In the genomic region with DNA sequence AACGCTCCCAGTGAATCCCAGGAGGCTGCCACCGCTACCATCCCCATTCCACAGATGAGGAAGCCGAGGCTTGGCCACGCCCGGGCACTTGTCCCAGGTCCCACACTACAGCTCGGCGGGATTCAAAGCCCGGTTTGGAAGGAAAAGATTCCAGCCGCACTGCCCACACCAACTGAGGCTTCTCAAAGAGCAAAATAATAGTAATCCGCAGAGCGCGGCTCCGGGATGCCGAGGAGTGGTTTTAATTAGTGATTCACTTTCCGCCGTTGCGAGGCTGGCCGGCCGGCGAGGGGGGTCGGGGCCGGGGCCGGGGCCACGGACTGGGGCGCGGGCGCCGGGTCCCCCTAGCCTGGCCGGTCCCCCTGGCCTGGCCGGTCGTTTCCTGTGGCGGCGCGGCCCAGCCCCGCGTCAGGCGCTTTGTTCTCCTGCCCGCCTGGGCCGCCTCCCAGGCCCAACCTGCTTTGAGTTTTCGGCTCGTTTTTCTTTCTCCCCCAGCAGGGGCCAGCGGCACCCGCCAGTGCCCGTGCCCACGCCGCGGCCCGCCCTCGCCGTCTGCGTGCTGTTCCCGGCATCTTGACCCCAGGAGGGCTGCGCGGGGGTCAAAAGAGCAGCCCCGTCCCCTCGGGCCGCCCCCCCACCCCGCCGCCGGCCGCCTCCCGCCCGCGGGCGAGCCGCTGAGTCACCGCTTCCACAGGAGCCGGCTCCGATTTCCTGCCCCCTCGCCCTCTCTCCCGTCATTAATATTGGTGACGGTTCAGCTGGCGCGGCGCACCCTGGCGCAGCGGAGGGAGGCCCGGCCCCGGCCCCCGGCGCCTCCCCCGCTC, we compare ENCODE assay signal across 8 cellular contexts. TPM values are rescaled to one million over a fixed set of nuclear protein-coding genes. Genes with fewer than 3 reads are reported as not detected.
DNase-seq lines count a peak whose midpoint lies in the region; ATAC-seq, FAIRE-seq and TF ChIP-seq lines count a peak whose summit lies in the region.

No MANE protein-coding gene starts in this region.

- peak overlapping the region; percentile 36 for H3K4me3 ChIP-seq in epithelial cell of proximal tubule (ENCODE audit: low read depth, low read length)

- DNase-seq in GM04503 (ENCODE audit: low read depth) (peak; percentile 22), SW480 (ENCODE audit: low spot score) (peak; percentile 75), epithelial cell of proximal tubule (ENCODE audit: low read depth) (no peak), naive B cell (no peak), urothelium cell line (ENCODE audit: low spot score) (peak; percentile 56), SK-N-DZ (ENCODE audit: low spot score) (no peak)

- H3K27me3 Mint-ChIP-seq in naive B cell, result peaks cover 43 to 84% (median 78%) of the 10 kb centered on the region in 3 donors

- H3K27ac Mint-ChIP-seq in naive B cell, result no peak overlapping the region

- no peak for FAIRE-seq in urothelium cell line (lab: Jason Lieb, UNC)

- ATAC-seq in naive B cell (ENCODE audit: low read depth in 2 of 2) (no peak), GM18858 (IDR thresholded peaks at IDR 0.05; ENCODE audit: unreplicated experiment) (no peak), GM21381 (IDR thresholded peaks at IDR 0.05; ENCODE audit: unreplicated experiment) (no peak)

- TF ChIP-seq CTCF in epithelial cell of proximal tubule (conservative IDR thresholded peaks at IDR 0.05; ENCODE audit: low read depth, low read length), result no peak

- H3K9me3 Mint-ChIP-seq in naive B cell, result no peaks in the 10 kb centered on the region

- peaks cover 0 to 14% of the 10 kb centered on the region in 2 donors for H3K36me3 Mint-ChIP-seq in naive B cell

- peaks cover 4 to 8% (median 7%) of the 10 kb centered on the region in 3 donors for H3K4me1 Mint-ChIP-seq in naive B cell

- peak overlapping the region in 6 of 8 donors; percentile 9 to 68 (median 40) for H3K4me3 Mint-ChIP-seq in naive B cell

RNA-seq across cellular contexts. Expression of a gene that starts 31.2 kb away (rescaled TPM):
- not detected in 2 replicates for total RNA-seq in epithelial cell of proximal tubule
- polyA plus RNA-seq in naive B cell (ENCODE audit: low read depth in 6 of 6), result not detected
- 0.13 and 0.42 TPM in 2 replicates for polyA plus RNA-seq in SK-N-DZ (2014; cell fraction: cytosol; rRNA removed)
- 0.89 and 0.94 TPM in 2 replicates for polyA plus RNA-seq in SK-N-DZ (2014; cell fraction: nucleus; rRNA removed)

Comparison
In these comparisons a context has a peak if more than half of its experiments do, and no peak if none do; other contexts are left out.
1. DNase-seq: peak in GM04503 (single experiment), SW480 (single experiment) and urothelium cell line (single experiment); none in epithelial cell of proximal tubule (single experiment), naive B cell (single experiment) and SK-N-DZ (single experiment).